ENCODE assay signal across 1 cellular context in the genomic region with DNA sequence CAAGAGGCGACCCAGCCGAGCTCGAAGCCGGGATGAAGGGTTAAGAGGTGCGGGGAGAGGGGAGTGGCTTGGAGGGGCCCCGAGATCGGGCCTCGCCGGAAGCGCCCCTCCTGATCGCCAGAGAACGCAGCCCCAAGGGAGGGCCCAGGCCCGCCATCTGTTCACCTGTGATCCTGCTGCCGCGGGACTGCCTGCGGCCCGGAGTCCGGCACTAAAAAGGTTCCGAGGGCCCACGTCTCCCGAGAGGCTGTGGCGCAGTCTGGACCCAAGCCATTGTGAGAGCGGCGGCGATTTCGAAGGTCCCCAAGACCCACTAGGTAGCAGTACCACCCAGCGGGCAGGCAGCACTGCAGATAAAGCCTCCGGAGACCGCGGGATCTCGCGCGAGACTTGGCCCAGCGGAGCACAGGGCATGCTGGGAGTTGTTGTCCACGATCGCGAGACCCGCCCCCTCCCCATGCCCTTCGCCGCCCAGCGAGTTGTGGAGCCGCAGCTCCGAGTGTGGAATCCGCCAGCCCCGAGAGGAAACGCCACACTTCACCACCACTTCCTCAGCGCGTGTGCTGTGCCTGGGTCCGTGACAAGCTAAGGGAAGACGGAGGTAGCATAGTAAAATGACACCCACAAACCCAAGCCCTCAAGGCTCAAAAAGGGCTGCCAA.
TF ChIP-seq lines count a peak whose summit lies in the region.

A gene with protein sequence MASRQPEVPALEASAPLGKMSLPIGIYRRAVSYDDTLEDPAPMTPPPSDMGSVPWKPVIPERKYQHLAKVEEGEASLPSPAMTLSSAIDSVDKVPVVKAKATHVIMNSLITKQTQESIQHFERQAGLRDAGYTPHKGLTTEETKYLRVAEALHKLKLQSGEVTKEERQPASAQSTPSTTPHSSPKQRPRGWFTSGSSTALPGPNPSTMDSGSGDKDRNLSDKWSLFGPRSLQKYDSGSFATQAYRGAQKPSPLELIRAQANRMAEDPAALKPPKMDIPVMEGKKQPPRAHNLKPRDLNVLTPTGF (minus strand): TSS at position 328 of the 661 bp plus-strand sequence. CDS start 2,256 bp downstream, outside the sequence.

TF ChIP-seq in HepG2, 621 proteins besides CTCF, POLR2A, EP300 and RAD21 (continued from another document and continues in another):
- no peak for TF ChIP-seq ZNF318 (CRISPR knock-in tag; IDR thresholded peaks at IDR 0.05)
- TF ChIP-seq, protein P1, sequence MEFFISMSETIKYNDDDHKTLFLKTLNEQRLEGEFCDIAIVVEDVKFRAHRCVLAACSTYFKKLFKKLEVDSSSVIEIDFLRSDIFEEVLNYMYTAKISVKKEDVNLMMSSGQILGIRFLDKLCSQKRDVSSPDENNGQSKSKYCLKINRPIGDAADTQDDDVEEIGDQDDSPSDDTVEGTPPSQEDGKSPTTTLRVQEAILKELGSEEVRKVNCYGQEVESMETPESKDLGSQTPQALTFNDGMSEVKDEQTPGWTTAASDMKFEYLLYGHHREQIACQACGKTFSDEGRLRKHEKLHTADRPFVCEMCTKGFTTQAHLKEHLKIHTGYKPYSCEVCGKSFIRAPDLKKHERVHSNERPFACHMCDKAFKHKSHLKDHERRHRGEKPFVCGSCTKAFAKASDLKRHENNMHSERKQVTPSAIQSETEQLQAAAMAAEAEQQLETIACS (CRISPR knock-in tag; IDR thresholded peaks at IDR 0.05): no peak
- TF ChIP-seq BHLHE40 (IDR thresholded peaks at IDR 0.05; ENCODE audit: low read length): 0 out of 2 replicates have a peak, but pooled peaks have one; percentile 24
- peak; percentile 64; the same call in 1 of the 2 replicates for TF ChIP-seq ZFP37 (CRISPR knock-in tag; IDR thresholded peaks at IDR 0.05; ENCODE audit: borderline replicate concordance)
- TF ChIP-seq MTF1 (CRISPR knock-in tag; IDR thresholded peaks at IDR 0.05): no peak
- TF ChIP-seq THAP8 (CRISPR knock-in tag; IDR thresholded peaks at IDR 0.05; ENCODE audit: borderline replicate concordance): no peak
- TF ChIP-seq ZNF331 (CRISPR knock-in tag; IDR thresholded peaks at IDR 0.05): peak; percentile 64
- peak; percentile 38; the same call in 1 of the 2 replicates for TF ChIP-seq PITX1 (CRISPR knock-in tag; IDR thresholded peaks at IDR 0.05)
- TF ChIP-seq HCFC1 (IDR thresholded peaks at IDR 0.05; ENCODE audit: low read depth, low read length): peak; percentile 91
- TF ChIP-seq PHF21A (CRISPR knock-in tag; IDR thresholded peaks at IDR 0.05): no peak
- peak; percentile 65 for TF ChIP-seq NCOA2 (CRISPR knock-in tag; IDR thresholded peaks at IDR 0.05)
- peak; percentile 31 for TF ChIP-seq XRCC5 (optimal IDR thresholded peaks at IDR 0.05; ENCODE audit: low read length)
- TF ChIP-seq IKZF1 (IDR thresholded peaks at IDR 0.05): no peak
- TF ChIP-seq ZNF343 (CRISPR knock-in tag; IDR thresholded peaks at IDR 0.05): peak; percentile 75; the same call in 1 of the 2 replicates
- no peak; the same call in 1 of the 2 replicates for TF ChIP-seq NCOA1 (CRISPR knock-in tag; IDR thresholded peaks at IDR 0.05)
- TF ChIP-seq ZNF782 (CRISPR knock-in tag; IDR thresholded peaks at IDR 0.05; ENCODE audit: borderline replicate concordance): no peak
- peak; percentile 60; the same call in 1 of the 2 replicates for TF ChIP-seq HINFP (CRISPR knock-in tag; IDR thresholded peaks at IDR 0.05; ENCODE audit: low read depth)
- TF ChIP-seq FOXP4 (CRISPR knock-in tag; IDR thresholded peaks at IDR 0.05): no peak
- no peak for TF ChIP-seq ZNF24 (IDR thresholded peaks at IDR 0.05)
- peak; percentile 42; the same call in 1 of the 2 replicates for TF ChIP-seq FOXJ3 (CRISPR knock-in tag; IDR thresholded peaks at IDR 0.05; ENCODE audit: borderline replicate concordance)
- TF ChIP-seq, protein P2, sequence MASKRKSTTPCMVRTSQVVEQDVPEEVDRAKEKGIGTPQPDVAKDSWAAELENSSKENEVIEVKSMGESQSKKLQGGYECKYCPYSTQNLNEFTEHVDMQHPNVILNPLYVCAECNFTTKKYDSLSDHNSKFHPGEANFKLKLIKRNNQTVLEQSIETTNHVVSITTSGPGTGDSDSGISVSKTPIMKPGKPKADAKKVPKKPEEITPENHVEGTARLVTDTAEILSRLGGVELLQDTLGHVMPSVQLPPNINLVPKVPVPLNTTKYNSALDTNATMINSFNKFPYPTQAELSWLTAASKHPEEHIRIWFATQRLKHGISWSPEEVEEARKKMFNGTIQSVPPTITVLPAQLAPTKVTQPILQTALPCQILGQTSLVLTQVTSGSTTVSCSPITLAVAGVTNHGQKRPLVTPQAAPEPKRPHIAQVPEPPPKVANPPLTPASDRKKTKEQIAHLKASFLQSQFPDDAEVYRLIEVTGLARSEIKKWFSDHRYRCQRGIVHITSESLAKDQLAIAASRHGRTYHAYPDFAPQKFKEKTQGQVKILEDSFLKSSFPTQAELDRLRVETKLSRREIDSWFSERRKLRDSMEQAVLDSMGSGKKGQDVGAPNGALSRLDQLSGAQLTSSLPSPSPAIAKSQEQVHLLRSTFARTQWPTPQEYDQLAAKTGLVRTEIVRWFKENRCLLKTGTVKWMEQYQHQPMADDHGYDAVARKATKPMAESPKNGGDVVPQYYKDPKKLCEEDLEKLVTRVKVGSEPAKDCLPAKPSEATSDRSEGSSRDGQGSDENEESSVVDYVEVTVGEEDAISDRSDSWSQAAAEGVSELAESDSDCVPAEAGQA (IDR thresholded peaks at IDR 0.05; ENCODE audit: low read depth): no peak; the same call in 1 of the 2 replicates
- TF ChIP-seq, protein P2 (CRISPR knock-in tag; IDR thresholded peaks at IDR 0.05; ENCODE audit: borderline replicate concordance): no peak
- peak; percentile 41 for TF ChIP-seq SKI (IDR thresholded peaks at IDR 0.05; ENCODE audit: partially characterized antibody)
- TF ChIP-seq ZBTB10 (CRISPR knock-in tag; IDR thresholded peaks at IDR 0.05; ENCODE audit: borderline replicate concordance): peak; percentile 75; the same call in 1 of the 2 replicates
